ENCODE assay signal across 20 cellular contexts in the genomic region with DNA sequence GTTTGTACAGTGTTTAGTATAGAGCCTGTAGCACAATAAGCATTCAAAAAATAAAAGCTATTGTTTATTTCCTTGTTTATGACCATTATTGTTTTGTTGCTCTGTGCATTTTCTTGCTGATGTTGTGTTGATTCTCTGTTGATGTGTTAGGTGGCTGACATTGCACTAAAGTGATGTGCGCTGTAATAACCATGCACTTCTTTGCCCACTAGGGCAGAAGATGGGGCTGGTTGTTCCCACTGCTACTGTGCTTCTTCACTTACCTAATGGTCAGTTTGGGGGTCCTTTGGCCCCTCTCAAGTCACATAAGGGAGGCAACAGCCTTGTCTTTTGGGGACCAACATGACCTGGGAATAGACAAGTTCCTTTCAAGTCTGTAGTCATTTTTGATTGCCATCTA. TPM values are rescaled to one million over a fixed set of nuclear protein-coding genes. Genes with fewer than 3 reads are reported as not detected.
DNase-seq lines count a peak whose midpoint lies in the region; ATAC-seq, FAIRE-seq and TF ChIP-seq lines count a peak whose summit lies in the region.
"Had no signal": no experiment of that assay in that cellular context is flagged by ENCODE, and none has a peak within 500 bp of the region (broad histone marks: within the 10 kb centered on the region; RNA-seq: fewer than 3 reads in every experiment).

No MANE protein-coding gene starts in this region.

- DNase-seq in A549 (ENCODE audit: low read depth in 1 of 2, low spot score in 1 of 2) (no peak), HCT116 (ENCODE audit: low read depth, low spot score) (no peak), NCI-H69 (lab: John Stamatoyannopoulos, UW) (peak; percentile 5), GM12878 (ENCODE audit: low read depth, low spot score) (no peak), NCI-H187 treated with DMSO at 0.1 percent for 48 hours (lab: John Stamatoyannopoulos, UW) (no peak), H7 (no peak)
- no peak for DNase-seq in stimulated activated naive B cell treated with anti-CD40 and anti-IgM and Interleukin-4, amounts not matched to agents 10 μg/mL and 1 μg/mL and 100 μg/mL, for 72 hours
- DNase-seq: 8988T; Caco-2; CD4-positive, alpha-beta T cell; GOT3 had no signal

- TF ChIP-seq EP300 in A549 (IDR thresholded peaks at IDR 0.05): no peak
- TF ChIP-seq EP300 in GM12878 (IDR thresholded peaks at IDR 0.05; ENCODE audit: borderline replicate concordance in 1 of 2, control insufficient read depth in 1 of 2, low read depth in 2 of 2, low read length in 2 of 2): no peak

- TF ChIP-seq RAD21 in A549 (conservative IDR thresholded peaks at IDR 0.05 in 1 of 2, IDR thresholded peaks at IDR 0.05 in 1 of 2) (no peak), HCT116 (IDR thresholded peaks at IDR 0.05; ENCODE audit: low read depth) (no peak), GM12878 (IDR thresholded peaks at IDR 0.05; ENCODE audit: insufficient read depth, low read depth, low read length) (no peak)

- WGBS in A549 (ENCODE audit: missing lambda C conversion rate): 95% methylated on average over 1 of the region's 1 CpG
- WGBS in GM12878 (ENCODE audit: insufficient coverage, insufficient replicate concordance, low lambda C conversion rate, missing lambda C conversion rate): 89% methylated on average over 1 of the region's 1 CpG

- no peak overlapping the region for H3K4me3 Mint-ChIP-seq in stimulated activated naive B cell treated with anti-CD40 and anti-IgM and Interleukin-4, amounts not matched to agents 10 μg/mL and 1 μg/mL and 100 μg/mL, for 72 hours
- H3K4me3 Mint-ChIP-seq: CD4-positive, alpha-beta T cell had no signal

- H3K27ac Mint-ChIP-seq in stimulated activated naive B cell treated with anti-CD40 and anti-IgM and Interleukin-4, amounts not matched to agents 10 μg/mL and 1 μg/mL and 100 μg/mL, for 72 hours: no peak overlapping the region
- H3K27ac Mint-ChIP-seq: CD4-positive, alpha-beta T cell had no signal

- H3K4me1 ChIP-seq in A549: no peaks in the 10 kb centered on the region
- peaks cover 9 to 31% of the 10 kb centered on the region in 2 experiments for H3K4me1 ChIP-seq in HCT116 (ENCODE audit: control insufficient read depth in 1 of 2, insufficient read depth in 2 of 2, low read length in 2 of 2)
- no peaks in the 10 kb centered on the region for H3K4me1 ChIP-seq in GM12878 (ENCODE audit: control insufficient read depth, insufficient read depth, low read length)
- H3K4me1 ChIP-seq: Caco-2, HAP-1 had no signal

- BruUV-seq in HCT116 (replicated peaks; lab: Mats Ljungman, UMichigan) (no TSS peak), GM12878 (replicated peaks; lab: Mats Ljungman, UMichigan) (no TSS peak)

- no peaks in the 10 kb centered on the region for H3K36me3 ChIP-seq in HCT116 (ENCODE audit: control insufficient read depth in 1 of 2, insufficient read depth in 2 of 2, low read length in 2 of 2)
- H3K36me3 ChIP-seq in GM12878 (ENCODE audit: control insufficient read depth in 2 of 2, insufficient read depth in 2 of 2, low read length in 1 of 2): no peaks in the 10 kb centered on the region
- H3K36me3 ChIP-seq in H7 (replicated peaks; ENCODE audit: control insufficient read depth, insufficient read depth, low read length): no peaks in the 10 kb centered on the region; the same call in 1 of the 2 replicates
- H3K36me3 ChIP-seq: HAP-1 had no signal

- no peaks in the 10 kb centered on the region for H3K4me1 Mint-ChIP-seq in stimulated activated naive B cell treated with anti-CD40 and anti-IgM and Interleukin-4, amounts not matched to agents 10 μg/mL and 1 μg/mL and 100 μg/mL, for 72 hours

- POLR2A ChIA-PET in A549 (lab: Yijun Ruan, JAX) (no interaction called here), HCT116 (lab: Charles Lee) (no interaction called here), GM12878 (lab: Charles Lee) (no interaction called here)

- FAIRE-seq in A549 (lab: Jason Lieb, UNC) (no peak), GM12878 (lab: Jason Lieb, UNC) (peak; percentile 27)
- FAIRE-seq: D721Med, G401.6, GM12892, GM18507, K562 had no signal

- H3K9me3 Mint-ChIP-seq in stimulated activated naive B cell treated with anti-CD40 and anti-IgM and Interleukin-4, amounts not matched to agents 10 μg/mL and 1 μg/mL and 100 μg/mL, for 72 hours: peaks cover 0 to 3% of the 10 kb centered on the region in 2 donors
- H3K9me3 Mint-ChIP-seq: CD4-positive, alpha-beta T cell had no signal

- ATAC-seq in A549 (peak; percentile 45 to 50; a peak in 1 of 6 replicates), HCT116 (no peak; the same call in 1 of the 2 replicates), GM12878 (no peak), GM21390 (IDR thresholded peaks at IDR 0.05; ENCODE audit: unreplicated experiment) (no peak)
- no peak for ATAC-seq in stimulated activated naive B cell treated with anti-CD40 and anti-IgM and Interleukin-4, amounts not matched to agents 10 μg/mL and 1 μg/mL and 100 μg/mL, for 72 hours (replicated peaks)
- ATAC-seq: K562 had no signal

- H4K20me1 ChIP-seq in HCT116 (ENCODE audit: insufficient read depth): no peaks in the 10 kb centered on the region
- no peaks in the 10 kb centered on the region; the same call in 1 of the 2 replicates for H4K20me1 ChIP-seq in GM12878 (ENCODE audit: control insufficient read depth, insufficient read depth)

- no peaks in the 10 kb centered on the region for H3K9me3 ChIP-seq in A549
- H3K9me3 ChIP-seq in HCT116 (ENCODE audit: control insufficient read depth in 1 of 2, insufficient read depth in 1 of 2, low read depth in 1 of 2, low read length in 2 of 2): no peaks in the 10 kb centered on the region
- H3K9me3 ChIP-seq in GM12878 (replicated peaks; ENCODE audit: control insufficient read depth, insufficient read depth, low read length): no peaks in the 10 kb centered on the region
- H3K9me3 ChIP-seq: Caco-2, HAP-1 had no signal

- no peak overlapping the region for H3K9ac ChIP-seq in HCT116 (ENCODE audit: low read length)
- H3K9ac ChIP-seq in GM12878 (ENCODE audit: control insufficient read depth, insufficient read depth, low read length): no peak overlapping the region

- no peaks in the 10 kb centered on the region for H3K36me3 Mint-ChIP-seq in stimulated activated naive B cell treated with anti-CD40 and anti-IgM and Interleukin-4, amounts not matched to agents 10 μg/mL and 1 μg/mL and 100 μg/mL, for 72 hours

- RAD21 ChIA-PET in HCT116 (lab: Charles Lee; ENCODE audit: low non-redundant PET in 1 of 2, low total read pairs in 2 of 2, uncharacterized antibody in 2 of 2, unreplicated experiment in 2 of 2) (no interaction called here), GM12878 (lab: Charles Lee; ENCODE audit: unreplicated experiment) (no interaction called here)

- SMC1A ChIA-PET in GM12878 (lab: Charles Lee; ENCODE audit: uncharacterized antibody, unreplicated experiment): no interaction called here

- no peak overlapping the region for H3K4me3 ChIP-seq in A549
- H3K4me3 ChIP-seq in HCT116 (replicated peaks in 1 of 2; ENCODE audit: low read depth in 1 of 2, low read length in 2 of 2): no peak overlapping the region
- no peak overlapping the region for H3K4me3 ChIP-seq in GM12878
- H3K4me3 ChIP-seq in H7 (ENCODE audit: insufficient read depth, low read depth, low read length): no peak overlapping the region
- H3K4me3 ChIP-seq: HAP-1, K562 had no signal

- TF ChIP-seq CTCF in A549 (IDR thresholded peaks at IDR 0.05) (no peak), HCT116 (IDR thresholded peaks at IDR 0.05 in 2 of 3, conservative IDR thresholded peaks at IDR 0.05 in 1 of 3; ENCODE audit: borderline replicate concordance in 1 of 3, insufficient read depth in 1 of 3, low read depth in 2 of 3, low read length in 2 of 3) (peak in 2 of 3 experiments; percentile 29 to 35; a peak in 4 of 6 replicates), GM12878 (IDR thresholded peaks at IDR 0.05 in 2 of 3, conservative IDR thresholded peaks at IDR 0.05 in 1 of 3; ENCODE audit: control insufficient read depth in 2 of 3, extremely low read depth in 1 of 3, insufficient read depth in 1 of 3, low read depth in 3 of 3, low read length in 3 of 3) (no peak)

- peaks cover 0 to 3% of the 10 kb centered on the region in 2 donors for H3K27me3 Mint-ChIP-seq in stimulated activated naive B cell treated with anti-CD40 and anti-IgM and Interleukin-4, amounts not matched to agents 10 μg/mL and 1 μg/mL and 100 μg/mL, for 72 hours

- intact Hi-C loops in HCT116 (cut with micrococcal nuclease) (no loop called here), GM12878 (cut with micrococcal nuclease; ENCODE audit: unreplicated experiment) (no loop called here)

- H3K79me2 ChIP-seq in HCT116 (ENCODE audit: insufficient read depth, low read length) (no peaks in the 10 kb centered on the region), GM12878 (ENCODE audit: control insufficient read depth, insufficient read depth, low read length) (no peaks in the 10 kb centered on the region)

- in situ Hi-C loops in GM12878 (cut with MboI): no loop called here

- no peaks in the 10 kb centered on the region; the same call in 1 of the 2 replicates for H3K9me2 ChIP-seq in HCT116 (ENCODE audit: insufficient read depth)

- CTCF ChIA-PET in A549 (lab: Yijun Ruan, JAX): interaction anchor here (1.5 kb wide), 1 partner anchor 15 kb away, joined by 3 read pairs; no protein-coding TSS in a partner anchor
- CTCF ChIA-PET in HCT116 (lab: Charles Lee): no interaction called here
- CTCF ChIA-PET in GM12878 (lab: Yijun Ruan, JAX): no interaction called here

- no peaks in the 10 kb centered on the region for H3K27me3 ChIP-seq in HCT116 (ENCODE audit: insufficient read depth, low read length)
- no peaks in the 10 kb centered on the region for H3K27me3 ChIP-seq in GM12878 (replicated peaks in 1 of 2; ENCODE audit: control insufficient read depth in 2 of 2, insufficient read depth in 2 of 2, low read length in 1 of 2)
- H3K27me3 ChIP-seq in H7 (ENCODE audit: control insufficient read depth, insufficient read depth, low read length): no peaks in the 10 kb centered on the region

- no peak overlapping the region for H3K4me2 ChIP-seq in A549
- no peak overlapping the region for H3K4me2 ChIP-seq in HCT116 (ENCODE audit: low read length)
- H3K4me2 ChIP-seq in GM12878 (ENCODE audit: control insufficient read depth, insufficient read depth): no peak overlapping the region

- H3K27ac ChIP-seq in A549 (no peak overlapping the region), HCT116 (ENCODE audit: low read depth, low read length) (no peak overlapping the region), GM12878 (ENCODE audit: control insufficient read depth, insufficient read depth) (no peak overlapping the region)
- H3K27ac ChIP-seq: C4-2B, HL-60 had no signal

- no peak overlapping the region for H2AFZ ChIP-seq in HCT116 (ENCODE audit: low read depth, low read length, poor library complexity, severe bottlenecking)
- no peak overlapping the region for H2AFZ ChIP-seq in GM12878 (ENCODE audit: control insufficient read depth, low read depth, low read length)

- TF ChIP-seq POLR2A in A549 (IDR thresholded peaks at IDR 0.05; ENCODE audit: low read length) (no peak), HCT116 (IDR thresholded peaks at IDR 0.05; ENCODE audit: borderline replicate concordance, extremely low read depth, insufficient read depth, insufficient read length) (no peak), GM12878 (IDR thresholded peaks at IDR 0.05; ENCODE audit: low read depth, low read length) (no peak)

RNA-seq across cellular contexts. Expression of gene SCG2, which starts 6.0 kb away (rescaled TPM):
- polyA plus RNA-seq in A549 (2011; rRNA removed): 10.2 and 11.6 TPM in 2 replicates
- polyA plus RNA-seq in A549 (2012; cell fraction: cytosol; rRNA removed): 0.82 and 0.93 TPM in 2 replicates
- polyA plus RNA-seq in A549 (2012; cell fraction: nucleus; rRNA removed): 0.37 and 0.77 TPM in 2 replicates
- polyA plus RNA-seq in A549 (2017; fragmentation: RNase III; extraction: RNeasy Plus Mini Kit Qiagen cat#74134 plus additional on column Dnase treatment): 0.42 to 0.84 TPM (median 0.76 TPM) in 3 replicates
- 0.68 and 1.7 TPM in 2 replicates for polyA minus RNA-seq in A549 (2011; rRNA and poly(A)+ RNA removed)
- total RNA-seq in HCT116 (2021; ENCODE audit: unreplicated experiment): 19.8 TPM
- polyA plus RNA-seq in HCT116 (2012): 12.7 and 15.5 TPM in 2 replicates
- not detected in 2 replicates for total RNA-seq in GM12878 (2013; cell fraction: nucleolus; rRNA removed)
- total RNA-seq in GM12878 (2014; rRNA removed): not detected in 2 replicates
- total RNA-seq in GM12878 (2014; rRNA removed; fragmentation: Illumina TruSeq; extraction: Trizol): not detected in 2 replicates
- not detected in 2 replicates for total RNA-seq in GM12878 (2021)
- 0.09 TPM for polyA plus RNA-seq in GM12878 (2011; ENCODE audit: low read depth)
- 0.03 and 0.05 TPM in 2 replicates for polyA plus RNA-seq in GM12878 (2011; rRNA removed)
- polyA plus RNA-seq in GM12878 (2011; cell fraction: cytosol; rRNA removed): not detected in 2 replicates
- 0.07 and 0.09 TPM in 2 replicates for polyA plus RNA-seq in GM12878 (2011; cell fraction: nucleus; rRNA removed)
- polyA plus RNA-seq in GM12878 (2012): 0.09 TPM in 1 of 2 replicates, not detected in the other
- 0.65 TPM in 1 of 2 replicates, not detected in the other for polyA plus RNA-seq in GM12878 (2014; fragmentation: Illumina TruSeq; extraction: Trizol)
- not detected for polyA plus RNA-seq in GM12878 (2014; fragmentation: Nextera tagmentation; extraction: Ambion mirVana)
- polyA plus RNA-seq in GM12878 (2014; rRNA removed): not detected in 2 replicates
- polyA plus RNA-seq in GM12878 (2016; fragmentation: Nextera tagmentation; extraction: Ambion mirVana): not detected
- polyA minus RNA-seq in GM12878 (2011; rRNA and poly(A)+ RNA removed): not detected in 2 replicates
- not detected in 2 replicates for polyA minus RNA-seq in GM12878 (2011; cell fraction: cytosol; rRNA and poly(A)+ RNA removed)
- not detected in 2 replicates for polyA minus RNA-seq in GM12878 (2011; cell fraction: nucleus; rRNA and poly(A)+ RNA removed)
- 2.5 and 3.4 TPM in 2 replicates for total RNA-seq in H7 (2014; rRNA removed; shearing (Covaris generic))
- total RNA-seq: CD4-positive, alpha-beta T cell had no signal

Comparison
In these comparisons a context has a peak if more than half of its experiments do, and no peak if none do; other contexts are left out.
1. ATAC-seq: peak in A549 (2 of 2); none in HCT116 (single experiment), GM12878 (single experiment), GM21390 (single experiment) and stimulated activated naive B cell treated with anti-CD40 and anti-IgM and Interleukin-4, amounts not matched to agents 10 μg/mL and 1 μg/mL and 100 μg/mL, for 72 hours (0 of 2).
2. CTCF ChIP-seq: peak in HCT116 (2 of 3); none in A549 (single experiment) and GM12878 (0 of 3).